In the genomic region with DNA sequence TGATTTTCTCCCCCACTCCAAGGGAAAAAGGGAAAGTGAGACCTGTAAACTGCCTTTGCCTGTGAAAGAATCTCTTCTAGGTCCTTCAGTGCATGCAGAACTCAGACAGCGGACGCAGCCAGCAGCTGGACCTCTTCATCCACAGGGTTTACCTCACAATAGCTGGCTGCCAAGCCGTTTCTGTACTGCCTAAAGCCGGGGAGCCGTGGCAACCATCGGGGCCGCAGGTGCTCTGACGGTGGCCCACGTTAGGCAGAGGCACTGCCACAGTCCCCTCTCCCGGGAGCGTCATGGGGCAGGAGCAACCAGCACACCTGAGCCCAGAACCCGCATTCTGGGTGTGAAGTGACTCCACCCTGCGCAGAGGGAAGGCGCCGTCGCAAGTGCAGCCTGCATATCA, we compare ENCODE assay signal across 28 cellular contexts.
"Had no signal": no experiment of that assay in that cellular context is flagged by ENCODE, and none has a peak within 500 bp of the region (broad histone marks: within the 10 kb centered on the region; RNA-seq: fewer than 3 reads in every experiment).

No MANE protein-coding gene starts in this region.

- H3K9me3 Mint-ChIP-seq: activated naive CD4-positive, alpha-beta T cell treated with anti-CD3 and anti-CD28 coated beads, Interleukin-2, amount 50 U/mL, for 72 hours; mesothelial cell of epicardium; type B pancreatic cell had no signal

- H3K4me2 ChIP-seq: hepatocyte had no signal

- H3K4me1 Mint-ChIP-seq: naive B cell had no signal

- H3K27me3 ChIP-seq: cardiac muscle cell, colonic mucosa, hepatocyte, uterus had no signal

- H3K27ac ChIP-seq: cardiac muscle cell, colonic mucosa, dorsolateral prefrontal cortex, gastrocnemius medialis, hepatocyte, thoracic aorta, uterus had no signal

- DNase-seq: activated CD4-positive, alpha-beta T cell treated with anti-CD3 and anti-CD28 coated beads for 4 hours; activated CD4-positive, alpha-beta T cell treated with anti-CD3 and anti-CD28 coated beads, Interleukin-2, amount 50 U/mL, for 4 hours; activated CD4-positive, CD25-positive, alpha-beta regulatory T cell; activated naive CD4-positive, alpha-beta T cell; activated T-cell treated with anti-CD3 and anti-CD28 coated beads for 4 hours; activated T-cell treated with anti-CD3 and anti-CD28 coated beads, Interleukin-2, amount 50 U/mL, for 72 hours; anterior cingulate cortex; cerebellar nuclear complex; colonic mucosa; dorsolateral prefrontal cortex; effector memory CD4-positive, alpha-beta T cell; gastrocnemius medialis; islet precursor cell; left ventricle myocardium superior; mammary epithelial cell; naive B cell; occipital lobe; stimulated activated CD4-positive, alpha-beta T cell treated with anti-CD3 and anti-CD28 coated beads, Interleukin-2, amount 100 ng/mL, for 48 hours; stimulated activated naive CD8-positive, alpha-beta T cell treated with anti-CD3 and anti-CD28 coated beads, Interleukin-15, Interleukin-2, amounts not matched to agents 100 U/mL and 50 U/mL, for 24 hours; T-helper 2 cell; uterus had no signal

- H3K4me3 ChIP-seq: cardiac muscle cell, colonic mucosa, dorsolateral prefrontal cortex, gastrocnemius medialis, hepatocyte, thoracic aorta, uterus had no signal

- H3K9me3 ChIP-seq: colonic mucosa, gastrocnemius medialis, thoracic aorta, uterus had no signal

- H3K4me3 Mint-ChIP-seq: activated T-cell treated with anti-CD3 and anti-CD28 coated beads, Interleukin-2, amount 50 U/mL, for 72 hours; mesothelial cell of epicardium; type B pancreatic cell had no signal

- H3K27ac Mint-ChIP-seq: activated naive CD4-positive, alpha-beta T cell treated with anti-CD3 and anti-CD28 coated beads, Interleukin-2, amount 50 U/mL, for 72 hours; activated T-cell treated with anti-CD3 and anti-CD28 coated beads, Interleukin-2, amount 50 U/mL, for 72 hours; mesothelial cell of epicardium; type B pancreatic cell had no signal

- H2AFZ ChIP-seq: hepatocyte had no signal

- H3K36me3 Mint-ChIP-seq: activated naive CD4-positive, alpha-beta T cell treated with anti-CD3 and anti-CD28 coated beads, Interleukin-2, amount 50 U/mL, for 72 hours; mesothelial cell of epicardium; naive B cell; type B pancreatic cell had no signal

- H3K4me1 ChIP-seq: colonic mucosa, gastrocnemius medialis, uterus had no signal

- H3K36me3 ChIP-seq: cardiac muscle cell, colonic mucosa, gastrocnemius medialis, thoracic aorta, uterus had no signal

- ATAC-seq: activated naive CD4-positive, alpha-beta T cell treated with anti-CD3 and anti-CD28 coated beads, Interleukin-2, amount 50 U/mL, for 72 hours; activated T-cell treated with anti-CD3 and anti-CD28 coated beads, Interleukin-2, amount 50 U/mL, for 72 hours; gastrocnemius medialis; left ventricle myocardium superior; right cardiac atrium; stimulated activated naive CD8-positive, alpha-beta T cell treated with anti-CD3 and anti-CD28 coated beads, Interleukin-15, Interleukin-2, amounts not matched to agents 100 U/mL and 50 U/mL, for 24 hours had no signal

- H3K27me3 Mint-ChIP-seq: type B pancreatic cell had no signal
